In the genomic region with DNA sequence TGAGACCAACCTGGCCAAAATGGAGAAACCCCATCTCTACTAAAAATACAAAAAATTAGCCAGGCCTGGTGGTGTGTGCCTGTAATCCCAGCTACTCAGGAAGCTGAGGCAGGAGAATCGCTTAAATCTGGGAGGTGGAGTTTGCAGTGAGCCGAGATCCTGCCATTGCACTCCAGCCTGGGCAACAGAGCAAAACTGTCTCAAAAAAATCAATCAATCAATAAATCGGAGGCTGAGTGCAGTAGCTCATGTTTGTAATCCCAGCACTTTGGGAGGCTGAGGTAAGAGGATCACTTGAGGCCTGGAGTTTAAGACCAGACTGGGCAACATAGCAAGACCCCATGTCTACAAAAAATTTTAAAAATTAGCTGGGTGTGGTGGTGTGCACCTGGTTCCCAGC, we compare ENCODE assay signal across 14 cellular contexts. TPM values are rescaled to one million over a fixed set of nuclear protein-coding genes. Genes with fewer than 3 reads are reported as not detected.
DNase-seq lines count a peak whose midpoint lies in the region; ATAC-seq and TF ChIP-seq lines count a peak whose summit lies in the region.
"Not testable (repeated sequence)": the region's sequence is repeated elsewhere in the genome, so short reads cannot be mapped to it uniquely, and the experiment has no call there.
"Had no signal": no experiment of that assay in that cellular context is flagged by ENCODE, and none has a peak within 500 bp of the region (broad histone marks: within the 10 kb centered on the region; RNA-seq: fewer than 3 reads in every experiment).

No MANE protein-coding gene starts in this region.

- not testable (repeated sequence) for H3K27me3 ChIP-seq in CD4-positive, alpha-beta T cell (ENCODE audit: control insufficient read depth, insufficient read depth, low read length); GM23338 (ENCODE audit: insufficient read depth); left ventricle myocardium inferior (ENCODE audit: low read depth)

- POLR2A ChIA-PET in CD4-positive, alpha-beta T cell (lab: Charles Lee): interaction anchor here (0.9 to 2.7 kb wide), 3 partner anchors 9 to 1458 kb away, joined by 3 to 23 read pairs (median 3); a partner anchor contains a TSS

- not testable (repeated sequence) for H3K9me3 Mint-ChIP-seq in CD4-positive, alpha-beta T cell; GM23338; activated T-cell treated with anti-CD3 and anti-CD28 coated beads, Interleukin-2, amount 50 U/mL, for 4 hours; activated naive CD8-positive, alpha-beta T cell treated with anti-CD3 and anti-CD28 coated beads for 36 hours

- H3K4me1 Mint-ChIP-seq in CD4-positive, alpha-beta T cell (ENCODE audit: low read depth): peaks cover 18% of the 10 kb centered on the region
- peaks cover 32% of the 10 kb centered on the region for H3K4me1 Mint-ChIP-seq in GM23338
- peaks cover 24% of the 10 kb centered on the region for H3K4me1 Mint-ChIP-seq in activated T-cell treated with anti-CD3 and anti-CD28 coated beads, Interleukin-2, amount 50 U/mL, for 4 hours (ENCODE audit: low read depth)
- peaks cover 22% of the 10 kb centered on the region for H3K4me1 Mint-ChIP-seq in activated naive CD8-positive, alpha-beta T cell treated with anti-CD3 and anti-CD28 coated beads for 36 hours

- peaks cover 69% of the 10 kb centered on the region for H3F3A ChIP-seq in GM23338 (replicated peaks; ENCODE audit: low read depth)

- intact Hi-C loops in CD4-positive, alpha-beta T cell (cut with DNase I, micrococcal nuclease): loop anchor here in 1 of 2 experiments (5.0 kb wide), 1 partner anchor 33 kb away; a partner anchor contains a TSS
- intact Hi-C loops in left ventricle myocardium inferior (cut with micrococcal nuclease): not testable (repeated sequence)

- H3K36me3 ChIP-seq in GM23338 (ENCODE audit: insufficient read depth): peaks cover 34% of the 10 kb centered on the region
- H3K36me3 ChIP-seq in left ventricle myocardium inferior: peaks cover 41% of the 10 kb centered on the region

- H3K4me1 ChIP-seq in GM23338 (ENCODE audit: insufficient read depth) (peaks cover 16% of the 10 kb centered on the region), left ventricle myocardium inferior (peaks cover 27% of the 10 kb centered on the region)

- not testable (repeated sequence) for H3K4me3 ChIP-seq in GM23338, left ventricle myocardium inferior

- H2AFZ ChIP-seq in GM23338: not testable (repeated sequence)

- peaks cover 21% of the 10 kb centered on the region for H4K20me1 ChIP-seq in GM23338 (replicated peaks; ENCODE audit: insufficient read depth)

- H3K27me3 Mint-ChIP-seq in CD4-positive, alpha-beta T cell; activated T-cell treated with anti-CD3 and anti-CD28 coated beads, Interleukin-2, amount 50 U/mL, for 4 hours (ENCODE audit: low read depth); activated naive CD8-positive, alpha-beta T cell treated with anti-CD3 and anti-CD28 coated beads for 36 hours: not testable (repeated sequence)
- H3K27me3 Mint-ChIP-seq in GM23338 (ENCODE audit: insufficient read depth, low read depth, poor library complexity): peaks cover 19% of the 10 kb centered on the region

- H3K36me3 Mint-ChIP-seq in CD4-positive, alpha-beta T cell (ENCODE audit: low read depth): peaks cover 48% of the 10 kb centered on the region
- H3K36me3 Mint-ChIP-seq in GM23338 (ENCODE audit: low read depth): peaks cover 53% of the 10 kb centered on the region
- H3K36me3 Mint-ChIP-seq in activated T-cell treated with anti-CD3 and anti-CD28 coated beads, Interleukin-2, amount 50 U/mL, for 4 hours (ENCODE audit: insufficient read depth): peaks cover 42% of the 10 kb centered on the region
- H3K36me3 Mint-ChIP-seq in activated naive CD8-positive, alpha-beta T cell treated with anti-CD3 and anti-CD28 coated beads for 36 hours: peaks cover 37% of the 10 kb centered on the region

- DNase-seq in CD4-positive, alpha-beta T cell; GM23338 (ENCODE audit: low spot score); activated T-cell treated with anti-CD3 and anti-CD28 coated beads, Interleukin-2, amount 50 U/mL, for 4 hours; activated naive CD8-positive, alpha-beta T cell treated with anti-CD3 and anti-CD28 coated beads for 36 hours; left ventricle myocardium inferior; stimulated activated naive CD8-positive, alpha-beta T cell treated with anti-CD3 and anti-CD28 coated beads, Interleukin-15, Interleukin-2, amounts not matched to agents 100 U/mL and 50 U/mL, for 24 hours: not testable (repeated sequence)
- peak; percentile 44 for DNase-seq in NAMALWA (ENCODE audit: low spot score)

- not testable (repeated sequence) for H3K4me2 ChIP-seq in GM23338

- not testable (repeated sequence) for H3K9me2 ChIP-seq in GM23338 (ENCODE audit: insufficient read depth)

- not testable (repeated sequence) for H3K27ac Mint-ChIP-seq in CD4-positive, alpha-beta T cell; GM23338
- H3K27ac Mint-ChIP-seq in activated naive CD8-positive, alpha-beta T cell treated with anti-CD3 and anti-CD28 coated beads for 36 hours: peak overlapping the region; percentile 54

- peak overlapping the region; percentile 9 for H3K27ac ChIP-seq in CD4-positive, alpha-beta T cell (ENCODE audit: low read depth, low read length)
- H3K27ac ChIP-seq in GM23338 (ENCODE audit: low read depth) (peak overlapping the region; percentile 80), VCaP (peak overlapping the region; percentile 14; the same call in 1 of the 2 replicates), left ventricle myocardium inferior (replicated peaks) (peak overlapping the region; percentile 57)

- not testable (repeated sequence) for H3K79me2 ChIP-seq in GM23338 (replicated peaks; ENCODE audit: insufficient read depth)

- not testable (repeated sequence) for H3K9me3 ChIP-seq in CD4-positive, alpha-beta T cell (ENCODE audit: control insufficient read depth, low read length); left ventricle myocardium inferior (replicated peaks)

- not testable (repeated sequence) for H3K4me3 Mint-ChIP-seq in CD4-positive, alpha-beta T cell; GM23338; activated naive CD8-positive, alpha-beta T cell treated with anti-CD3 and anti-CD28 coated beads for 36 hours
- H3K4me3 Mint-ChIP-seq in activated T-cell treated with anti-CD3 and anti-CD28 coated beads, Interleukin-2, amount 50 U/mL, for 4 hours: peak overlapping the region; percentile 26

- ATAC-seq in CD4-positive, alpha-beta T cell (ENCODE audit: poor library complexity); GM23338: not testable (repeated sequence)
- peak; percentile 0 for ATAC-seq in activated T-cell treated with anti-CD3 and anti-CD28 coated beads, Interleukin-2, amount 50 U/mL, for 4 hours
- ATAC-seq in stimulated activated naive CD8-positive, alpha-beta T cell treated with anti-CD3 and anti-CD28 coated beads, Interleukin-15, Interleukin-2, amounts not matched to agents 100 U/mL and 50 U/mL, for 24 hours: peak; percentile 1

- CTCF ChIA-PET in CD4-positive, alpha-beta T cell (lab: Charles Lee): not testable (repeated sequence)

- not testable (repeated sequence) for TF ChIP-seq CTCF in CD4-positive, alpha-beta T cell (IDR thresholded peaks at IDR 0.05); GM23338 (conservative IDR thresholded peaks at IDR 0.05; ENCODE audit: low read depth in 2 of 2); VCaP (conservative IDR thresholded peaks at IDR 0.05); left ventricle myocardium inferior (IDR thresholded peaks at IDR 0.05; ENCODE audit: borderline replicate concordance)

RNA-seq across cellular contexts. Expression of a gene that starts 8.8 kb away (rescaled TPM):
- 1,000 to 10,000 TPM; 1,930 to 1,974 TPM for total RNA-seq in CD4-positive, alpha-beta T cell
- 1,658 and 1,827 TPM in 2 replicates for total RNA-seq in GM23338 (2014; rRNA removed; shearing (Covaris generic))
- polyA plus RNA-seq in GM23338 (2016; fragmentation: Nextera tagmentation; extraction: Ambion mirVana): 1,591 and 1,731 TPM in 2 replicates
- total RNA-seq in activated T-cell treated with anti-CD3 and anti-CD28 coated beads, Interleukin-2, amount 50 U/mL, for 4 hours: 1,000 to 10,000 TPM; 2,416 to 2,801 (median 2,677) TPM
- 1,000 to 10,000 TPM; 2,531 to 2,622 TPM for total RNA-seq in activated naive CD8-positive, alpha-beta T cell treated with anti-CD3 and anti-CD28 coated beads for 36 hours
- 404 TPM for total RNA-seq in left ventricle myocardium inferior

RNA-seq across cellular contexts. Expression of a gene that starts 32.1 kb away (rescaled TPM):
- 10 to 100 TPM; 43.2 to 44.7 TPM for total RNA-seq in CD4-positive, alpha-beta T cell
- total RNA-seq in GM23338 (2014; rRNA removed; shearing (Covaris generic)): 35.9 and 61.9 TPM in 2 replicates
- 19.8 and 23.9 TPM in 2 replicates for polyA plus RNA-seq in GM23338 (2016; fragmentation: Nextera tagmentation; extraction: Ambion mirVana)
- 10 to 100 TPM; 64.7 to 69.1 (median 65.3) TPM for total RNA-seq in activated T-cell treated with anti-CD3 and anti-CD28 coated beads, Interleukin-2, amount 50 U/mL, for 4 hours
- total RNA-seq in activated naive CD8-positive, alpha-beta T cell treated with anti-CD3 and anti-CD28 coated beads for 36 hours: 10 to 100 TPM; 43.2 to 44.1 TPM
- total RNA-seq in left ventricle myocardium inferior: 21.0 TPM

RNA-seq across cellular contexts. Expression of a gene that starts 52.2 kb away (rescaled TPM):
- total RNA-seq in CD4-positive, alpha-beta T cell: not detected
- not detected in 2 replicates for total RNA-seq in GM23338 (2014; rRNA removed; shearing (Covaris generic))
- polyA plus RNA-seq in GM23338 (2016; fragmentation: Nextera tagmentation; extraction: Ambion mirVana): not detected in 2 replicates
- not detected for total RNA-seq in activated T-cell treated with anti-CD3 and anti-CD28 coated beads, Interleukin-2, amount 50 U/mL, for 4 hours
- not detected for total RNA-seq in activated naive CD8-positive, alpha-beta T cell treated with anti-CD3 and anti-CD28 coated beads for 36 hours
- total RNA-seq in left ventricle myocardium inferior: not detected
- total RNA-seq: CD4-positive, alpha-beta memory T cell; HT1080; PC-9; Right ventricle myocardium superior; RPMI7951; SJSA1 had no signal
- polyA plus RNA-seq: CD4-positive, alpha-beta memory T cell had no signal

Comparison
In these comparisons a context has a peak if more than half of its experiments do, and no peak if none do; other contexts are left out.
1. H3K27ac ChIP-seq: peak in every context shown above with its lines; median percentile 80 in GM23338; 57 in left ventricle myocardium inferior; 14 in VCaP; 9 in CD4-positive, alpha-beta T cell.